In genomic region chr1:208808301-208808700, GRCh38 we compare ENCODE assay signal across 17 cellular contexts.
DNase-seq lines count a peak whose midpoint lies in the region; ATAC-seq and TF ChIP-seq lines count a peak whose summit lies in the region.
"Had no signal": no experiment of that assay in that cellular context is flagged by ENCODE, and none has a peak within 500 bp of the region (broad histone marks: within the 10 kb centered on the region; RNA-seq: fewer than 3 reads in every experiment).

No MANE protein-coding gene starts in this region.

- no peaks in the 10 kb centered on the region for H4K20me1 ChIP-seq in mammary epithelial cell (ENCODE audit: insufficient read depth, low read length)

- no peak for TF ChIP-seq CTCF in mammary epithelial cell (conservative IDR thresholded peaks at IDR 0.05 in 1 of 2, IDR thresholded peaks at IDR 0.05 in 1 of 2; ENCODE audit: extremely low read depth in 1 of 2, insufficient read depth in 1 of 2, low read depth in 1 of 2, low read length in 2 of 2)
- no peak for TF ChIP-seq CTCF in neural crest cell (conservative IDR thresholded peaks at IDR 0.05)

- H3K36me3 Mint-ChIP-seq in neural crest cell (ENCODE audit: low read depth) = no peaks in the 10 kb centered on the region
- H3K36me3 Mint-ChIP-seq in stimulated activated naive B cell treated with anti-CD40 and anti-IgM and Interleukin-4, amounts not matched to agents 10 μg/mL and 1 μg/mL and 100 μg/mL, for 72 hours = no peaks in the 10 kb centered on the region

- CTCF ChIA-PET in mammary epithelial cell (lab: Charles Lee; ENCODE audit: low non-redundant PET) = interaction anchor here (0.6 to 0.7 kb wide), 2 partner anchors 677 to 867 kb away, joined by 3 read pairs; partner anchors contain the start of gene G0S2

- DNase-seq in HPDE6-E6E7 (ENCODE audit: extremely low spot score) (peak; percentile 11), mammary epithelial cell (peak; percentile 91), neural crest cell (ENCODE audit: low read depth, low spot score) (no peak), SHP77 treated with DMSO at 0.1 percent for 48 hours (lab: John Stamatoyannopoulos, UW) (no peak), A172 (ENCODE audit: low spot score) (no peak), DMS114 treated with DMSO at 0.1 percent for 48 hours (lab: John Stamatoyannopoulos, UW; ENCODE audit: unreplicated experiment) (no peak)
- no peak for DNase-seq in stimulated activated naive B cell treated with anti-CD40 and anti-IgM and Interleukin-4, amounts not matched to agents 10 μg/mL and 1 μg/mL and 100 μg/mL, for 72 hours
- DNase-seq: C1 segment of cervical spinal cord; CD4-positive, alpha-beta T cell; DMS153; DND-41; GDM1; HCEC 1CT; HFFc6 had no signal

- H3K36me3 ChIP-seq in mammary epithelial cell (ENCODE audit: insufficient read depth, low read length) = no peaks in the 10 kb centered on the region
- no peaks in the 10 kb centered on the region for H3K36me3 ChIP-seq in esophagus (ENCODE audit: control insufficient read depth in 2 of 2, insufficient read depth in 2 of 2, low read length in 1 of 2)

- H3K9me3 ChIP-seq in mammary epithelial cell (replicated peaks; ENCODE audit: insufficient read depth, low read length) (no peaks in the 10 kb centered on the region), esophagus (ENCODE audit: control insufficient read depth in 2 of 2, insufficient read depth in 1 of 2, low read depth in 1 of 2, low read length in 1 of 2) (no peaks in the 10 kb centered on the region)

- 0% methylated on average over 1 of the region's 1 CpG for WGBS in mammary epithelial cell (ENCODE audit: low coverage, missing lambda C conversion rate)
- WGBS in esophagus, 2 donors = 47 to 73% methylated on average over 1 of the region's 1 CpG

- peak overlapping the region; percentile 71 for H3K9ac ChIP-seq in mammary epithelial cell (ENCODE audit: insufficient read depth, low read length)

- peak overlapping the region; percentile 78 for H3K27ac Mint-ChIP-seq in neural crest cell (ENCODE audit: unreplicated experiment)
- no peak overlapping the region for H3K27ac Mint-ChIP-seq in stimulated activated naive B cell treated with anti-CD40 and anti-IgM and Interleukin-4, amounts not matched to agents 10 μg/mL and 1 μg/mL and 100 μg/mL, for 72 hours
- H3K27ac Mint-ChIP-seq: B cell; CD4-positive, alpha-beta T cell; HFFc6 had no signal

- intact Hi-C loops in mammary epithelial cell (cut with micrococcal nuclease) = loop anchor here (5.0 to 10.0 kb wide), 4 partner anchors 109 to 624 kb away; no protein-coding TSS in a partner anchor

- H3K79me2 ChIP-seq in mammary epithelial cell (ENCODE audit: insufficient read depth, low read length) = no peaks in the 10 kb centered on the region

- H2AFZ ChIP-seq in mammary epithelial cell (ENCODE audit: low read depth, low read length) = peak overlapping the region; percentile 57

- no peak overlapping the region for H3K4me3 ChIP-seq in mammary epithelial cell (replicated peaks in 1 of 3; ENCODE audit: insufficient read depth in 1 of 3, low read depth in 2 of 3, low read length in 3 of 3)
- no peak overlapping the region for H3K4me3 ChIP-seq in esophagus (ENCODE audit: low read depth in 1 of 2, low read length in 2 of 2)

- H3K27me3 ChIP-seq in mammary epithelial cell (ENCODE audit: insufficient read depth, low read length) (no peaks in the 10 kb centered on the region), esophagus (ENCODE audit: control insufficient read depth in 1 of 2, insufficient read depth in 2 of 2, low read length in 2 of 2) (no peaks in the 10 kb centered on the region)

- H3K4me3 Mint-ChIP-seq in neural crest cell = no peak overlapping the region
- no peak overlapping the region for H3K4me3 Mint-ChIP-seq in stimulated activated naive B cell treated with anti-CD40 and anti-IgM and Interleukin-4, amounts not matched to agents 10 μg/mL and 1 μg/mL and 100 μg/mL, for 72 hours
- H3K4me3 Mint-ChIP-seq: B cell; CD4-positive, alpha-beta T cell; HFFc6 had no signal

- dilution Hi-C loops in mammary epithelial cell (cut with HindIII; ENCODE audit: low sequenced_read_pairs) = no loop called here

- peak overlapping the region; percentile 73 for H3K4me2 ChIP-seq in mammary epithelial cell (ENCODE audit: insufficient read depth, low read depth, low read length)

- no TSS peak for BruUV-seq in mammary epithelial cell (replicated peaks; lab: Mats Ljungman, UMichigan)

- H3K4me1 ChIP-seq in mammary epithelial cell (ENCODE audit: insufficient read depth, low read length) (peaks cover 38% of the 10 kb centered on the region), esophagus (ENCODE audit: control insufficient read depth in 2 of 2, insufficient read depth in 2 of 2, low read length in 1 of 2) (no peaks in the 10 kb centered on the region)

- H3K27me3 Mint-ChIP-seq in neural crest cell (ENCODE audit: low read depth) = peaks cover 7% of the 10 kb centered on the region
- H3K27me3 Mint-ChIP-seq in stimulated activated naive B cell treated with anti-CD40 and anti-IgM and Interleukin-4, amounts not matched to agents 10 μg/mL and 1 μg/mL and 100 μg/mL, for 72 hours = peaks cover 4 to 26% of the 10 kb centered on the region in 2 donors
- H3K27me3 Mint-ChIP-seq: B cell had no signal

- in situ Hi-C loops in mammary epithelial cell (cut with MboI; ENCODE audit: low sequenced_read_pairs in 2 of 2) = no loop called here

- no peak for ATAC-seq in stimulated activated naive B cell treated with anti-CD40 and anti-IgM and Interleukin-4, amounts not matched to agents 10 μg/mL and 1 μg/mL and 100 μg/mL, for 72 hours (replicated peaks)
- ATAC-seq: HepG2 had no signal

- H3K9me3 Mint-ChIP-seq in neural crest cell = peaks cover 5% of the 10 kb centered on the region
- peaks cover 10 to 11% of the 10 kb centered on the region in 2 donors for H3K9me3 Mint-ChIP-seq in stimulated activated naive B cell treated with anti-CD40 and anti-IgM and Interleukin-4, amounts not matched to agents 10 μg/mL and 1 μg/mL and 100 μg/mL, for 72 hours

- H3K27ac ChIP-seq in mammary epithelial cell (ENCODE audit: insufficient read depth, low read depth, low read length) = peak overlapping the region; percentile 94
- H3K27ac ChIP-seq in esophagus (ENCODE audit: low read depth in 2 of 2, low read length in 1 of 2) = peak overlapping the region; percentile 46 to 53

- H3K4me1 Mint-ChIP-seq in neural crest cell = peaks cover 3% of the 10 kb centered on the region
- no peaks in the 10 kb centered on the region for H3K4me1 Mint-ChIP-seq in stimulated activated naive B cell treated with anti-CD40 and anti-IgM and Interleukin-4, amounts not matched to agents 10 μg/mL and 1 μg/mL and 100 μg/mL, for 72 hours
- H3K4me1 Mint-ChIP-seq: B cell had no signal

Comparison
In these comparisons a context has a peak if more than half of its experiments do, and no peak if none do; other contexts are left out.
1. DNase-seq: peak in HPDE6-E6E7 (single experiment) and mammary epithelial cell (single experiment); none in neural crest cell (single experiment), SHP77 treated with DMSO at 0.1 percent for 48 hours (single experiment), A172 (single experiment), DMS114 treated with DMSO at 0.1 percent for 48 hours (single experiment) and stimulated activated naive B cell treated with anti-CD40 and anti-IgM and Interleukin-4, amounts not matched to agents 10 μg/mL and 1 μg/mL and 100 μg/mL, for 72 hours (single experiment).